Comparison of ENCODE assay signal across 2 cellular contexts in genomic region chr7:76074972-76075370, GRCh38.
TF ChIP-seq lines count a peak whose summit lies in the region.

No MANE protein-coding gene starts in this region.

TF ChIP-seq in HCT116, 20 proteins besides CTCF, POLR2A, EP300 and RAD21:
- TF ChIP-seq ELF1 (IDR thresholded peaks at IDR 0.05; ENCODE audit: borderline replicate concordance, low read depth) = no peak
TF ChIP-seq in HCT116: peak in this region for 0.

TF ChIP-seq in endothelial cell of umbilical vein, 7 proteins besides CTCF, POLR2A, EP300 and RAD21:
- TF ChIP-seq EZH2 (IDR thresholded peaks at IDR 0.05; ENCODE audit: borderline replicate concordance, low read depth, low read length, severe bottlenecking) (no peak), POLR2AphosphoS5 (IDR thresholded peaks at IDR 0.05; ENCODE audit: insufficient read depth, low read depth, low read length) (no peak), GATA2 (IDR thresholded peaks at IDR 0.05; ENCODE audit: insufficient read depth, insufficient read length, low read depth, low read length) (no peak), JUN (IDR thresholded peaks at IDR 0.05; ENCODE audit: borderline replicate concordance, insufficient read depth, insufficient read length, low read depth) (no peak), MYC (IDR thresholded peaks at IDR 0.05; ENCODE audit: low read depth, low read length) (no peak), FOS (IDR thresholded peaks at IDR 0.05; ENCODE audit: borderline replicate concordance, insufficient read depth, low read length) (no peak)
- TF ChIP-seq, protein P1, sequence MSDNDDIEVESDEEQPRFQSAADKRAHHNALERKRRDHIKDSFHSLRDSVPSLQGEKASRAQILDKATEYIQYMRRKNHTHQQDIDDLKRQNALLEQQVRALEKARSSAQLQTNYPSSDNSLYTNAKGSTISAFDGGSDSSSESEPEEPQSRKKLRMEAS (IDR thresholded peaks at IDR 0.05; ENCODE audit: insufficient read depth, insufficient read length) = no peak
